18 cellular contexts compared by ENCODE assay signal in the genomic region with DNA sequence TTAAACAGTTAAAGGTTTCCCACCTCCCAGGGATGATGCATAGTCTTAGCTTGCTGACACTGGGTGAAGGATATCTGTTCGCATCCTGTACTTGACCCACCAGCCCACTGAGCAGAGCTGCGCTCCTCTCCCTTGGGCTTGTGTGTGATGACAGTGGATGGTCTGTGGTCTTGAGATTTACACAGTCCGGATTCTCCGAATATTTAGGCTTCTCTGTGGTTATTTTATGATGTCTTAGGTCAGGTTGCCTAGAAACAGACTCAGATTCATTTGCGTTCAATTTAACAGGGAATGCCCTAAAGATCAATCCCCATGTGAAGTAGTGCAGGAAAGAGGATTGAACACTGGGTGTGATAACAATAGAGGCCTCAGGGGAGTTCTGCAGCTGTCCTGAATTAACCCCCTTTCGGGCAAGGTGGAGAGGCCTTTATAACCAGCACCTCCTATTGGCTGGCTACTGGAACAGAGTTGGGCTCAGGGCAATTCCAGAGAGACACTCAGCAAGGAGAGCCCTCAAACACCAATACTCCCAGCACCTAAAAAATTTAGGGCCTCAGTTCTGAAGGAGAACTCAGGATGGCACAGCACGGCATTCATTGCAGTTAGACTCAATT.
DNase-seq lines count a peak whose midpoint lies in the region; ATAC-seq, FAIRE-seq and TF ChIP-seq lines count a peak whose summit lies in the region.
"Had no signal": no experiment of that assay in that cellular context is flagged by ENCODE, and none has a peak within 500 bp of the region (broad histone marks: within the 10 kb centered on the region; RNA-seq: fewer than 3 reads in every experiment).

No MANE protein-coding gene starts in this region.

- POLR2A ChIA-PET in naive thymus-derived CD4-positive, alpha-beta T cell (lab: Charles Lee): no interaction called here

- CTCF ChIA-PET in naive thymus-derived CD4-positive, alpha-beta T cell (lab: Charles Lee): no interaction called here

- H3K36me3 Mint-ChIP-seq in naive thymus-derived CD4-positive, alpha-beta T cell: no peaks in the 10 kb centered on the region
- H3K36me3 Mint-ChIP-seq: activated naive CD8-positive, alpha-beta T cell treated with anti-CD3 and anti-CD28 coated beads, Interleukin-2, amount 10 ng/mL, durations not matched to agents 7 days and 5 days had no signal

- H3K27me3 Mint-ChIP-seq in naive thymus-derived CD4-positive, alpha-beta T cell: no peaks in the 10 kb centered on the region
- H3K27me3 Mint-ChIP-seq: activated CD4-positive, alpha-beta memory T cell treated with anti-CD3 and anti-CD28 coated beads, Interleukin-2, amount 10 ng/mL, durations not matched to agents 7 days and 5 days; activated naive CD8-positive, alpha-beta T cell treated with anti-CD3 and anti-CD28 coated beads, Interleukin-2, amount 10 ng/mL, durations not matched to agents 7 days and 5 days had no signal

- 71 to 73% (median 71%) methylated on average over 7 of the region's 7 CpGs for WGBS in psoas muscle, 3 donors

- no peak overlapping the region for H3K9ac ChIP-seq in NT2/D1 (ENCODE audit: insufficient read length, low read depth)
- H3K9ac ChIP-seq in kidney (ENCODE audit: low read length in 2 of 2): no peak overlapping the region
- H3K9ac ChIP-seq: GM23248 had no signal

- no peak for FAIRE-seq in kidney (lab: Jason Lieb, UNC)

- H3K9me3 Mint-ChIP-seq in naive thymus-derived CD4-positive, alpha-beta T cell: peaks cover 0 to 25% (median 2%) of the 10 kb centered on the region in 11 donors

- no peaks in the 10 kb centered on the region for H3K4me1 Mint-ChIP-seq in naive thymus-derived CD4-positive, alpha-beta T cell
- H3K4me1 Mint-ChIP-seq: activated CD4-positive, alpha-beta memory T cell treated with anti-CD3 and anti-CD28 coated beads, Interleukin-2, amount 10 ng/mL, durations not matched to agents 7 days and 5 days; activated naive CD8-positive, alpha-beta T cell treated with anti-CD3 and anti-CD28 coated beads, Interleukin-2, amount 10 ng/mL, durations not matched to agents 7 days and 5 days had no signal

- ATAC-seq in naive thymus-derived CD4-positive, alpha-beta T cell: no peak
- ATAC-seq in esophagus mucosa (no peak), psoas muscle (no peak)
- ATAC-seq: activated T-cell treated with anti-CD3 and anti-CD28 coated beads, Interleukin-2, amount 50 U/mL, for 4 hours had no signal

- no peak overlapping the region for H3K4me3 Mint-ChIP-seq in naive thymus-derived CD4-positive, alpha-beta T cell
- H3K4me3 Mint-ChIP-seq: activated CD4-positive, alpha-beta memory T cell treated with anti-CD3 and anti-CD28 coated beads, Interleukin-2, amount 10 ng/mL, durations not matched to agents 7 days and 5 days; activated naive CD8-positive, alpha-beta T cell treated with anti-CD3 and anti-CD28 coated beads, Interleukin-2, amount 10 ng/mL, durations not matched to agents 7 days and 5 days; activated T-cell treated with anti-CD3 and anti-CD28 coated beads, Interleukin-2, amount 50 U/mL, for 4 hours had no signal

- H3K27ac ChIP-seq in naive thymus-derived CD4-positive, alpha-beta T cell (ENCODE audit: low read depth, low read length): no peak overlapping the region
- H3K27ac ChIP-seq in psoas muscle: no peak overlapping the region
- no peak overlapping the region for H3K27ac ChIP-seq in kidney (ENCODE audit: low read depth in 2 of 2, low read length in 2 of 2)
- H3K27ac ChIP-seq: GM23248, skin epidermis, suprapubic skin had no signal

- H3K4me1 ChIP-seq in NT2/D1 (ENCODE audit: insufficient read depth, insufficient read length) (no peaks in the 10 kb centered on the region), psoas muscle (no peaks in the 10 kb centered on the region), kidney (ENCODE audit: control insufficient read depth in 1 of 2, insufficient read depth in 1 of 2, low read depth in 1 of 2, low read length in 2 of 2) (no peaks in the 10 kb centered on the region)
- no peaks in the 10 kb centered on the region for H3K4me1 ChIP-seq in naive thymus-derived CD4-positive, alpha-beta T cell (ENCODE audit: control insufficient read depth in 2 of 2, insufficient read depth in 2 of 2, low read length in 2 of 2)
- H3K4me1 ChIP-seq: suprapubic skin had no signal

- H3K36me3 ChIP-seq in NT2/D1 (ENCODE audit: insufficient read depth, insufficient read length, low read length) (no peaks in the 10 kb centered on the region), psoas muscle (ENCODE audit: insufficient read depth in 1 of 2, low read depth in 1 of 2) (no peaks in the 10 kb centered on the region), kidney (ENCODE audit: control insufficient read depth in 1 of 2, insufficient read depth in 2 of 2, low read length in 2 of 2) (no peaks in the 10 kb centered on the region)
- no peaks in the 10 kb centered on the region for H3K36me3 ChIP-seq in naive thymus-derived CD4-positive, alpha-beta T cell (ENCODE audit: control insufficient read depth in 2 of 3, insufficient read depth in 3 of 3, low read length in 3 of 3)
- H3K36me3 ChIP-seq: suprapubic skin had no signal

- DNase-seq in ELF-1 (ENCODE audit: low read depth, low spot score) (peak; percentile 31), NT2/D1 (ENCODE audit: low read depth, low spot score) (peak; percentile 1), fibroblast of pulmonary artery (ENCODE audit: low read depth) (peak; percentile 3), renal cortical epithelial cell (ENCODE audit: low read depth) (peak; percentile 75), psoas muscle (no peak), kidney (no peak)
- no peak for DNase-seq in naive thymus-derived CD4-positive, alpha-beta T cell
- DNase-seq: activated CD4-positive, alpha-beta memory T cell treated with anti-CD3 and anti-CD28 coated beads, Interleukin-2, amount 10 ng/mL, durations not matched to agents 7 days and 5 days; activated naive CD8-positive, alpha-beta T cell treated with anti-CD3 and anti-CD28 coated beads, Interleukin-2, amount 10 ng/mL, durations not matched to agents 7 days and 5 days; activated T-cell treated with anti-CD3 and anti-CD28 coated beads, Interleukin-2, amount 50 U/mL, for 4 hours; effector CD8-positive, alpha-beta T cell; GM23248; NCI-H2171; NCI-H774; RPMI8226 had no signal

- TF ChIP-seq CTCF in fibroblast of pulmonary artery (IDR thresholded peaks at IDR 0.05; ENCODE audit: low read length, missing control alignments) (no peak), psoas muscle (IDR thresholded peaks at IDR 0.05) (no peak), kidney (IDR thresholded peaks at IDR 0.05; ENCODE audit: borderline replicate concordance, extremely low read depth, insufficient read depth) (no peak)

- H3K9me3 ChIP-seq in NT2/D1 (ENCODE audit: insufficient read depth, low read length) (no peaks in the 10 kb centered on the region), psoas muscle (no peaks in the 10 kb centered on the region), kidney (ENCODE audit: control insufficient read depth in 1 of 2, low read length in 2 of 2) (no peaks in the 10 kb centered on the region)
- no peaks in the 10 kb centered on the region for H3K9me3 ChIP-seq in naive thymus-derived CD4-positive, alpha-beta T cell (ENCODE audit: control insufficient read depth in 2 of 3, low read length in 3 of 3)
- H3K9me3 ChIP-seq: suprapubic skin had no signal

- no peaks in the 10 kb centered on the region for H3K27me3 ChIP-seq in NT2/D1 (ENCODE audit: insufficient read depth, insufficient read length)
- no peaks in the 10 kb centered on the region for H3K27me3 ChIP-seq in naive thymus-derived CD4-positive, alpha-beta T cell (ENCODE audit: control insufficient read depth in 2 of 2, insufficient read depth in 2 of 2, low read length in 2 of 2)
- H3K27me3 ChIP-seq in psoas muscle (ENCODE audit: insufficient read depth in 3 of 3, low read length in 2 of 3): no peaks in the 10 kb centered on the region
- H3K27me3 ChIP-seq: suprapubic skin had no signal

- no peak overlapping the region for H3K4me3 ChIP-seq in NT2/D1 (ENCODE audit: insufficient read length, low read depth)
- no peak overlapping the region for H3K4me3 ChIP-seq in fibroblast of pulmonary artery (replicated peaks; ENCODE audit: low read depth, low read length)
- no peak overlapping the region for H3K4me3 ChIP-seq in naive thymus-derived CD4-positive, alpha-beta T cell (ENCODE audit: low read length)
- H3K4me3 ChIP-seq in psoas muscle: no peak overlapping the region
- no peak overlapping the region for H3K4me3 ChIP-seq in kidney (ENCODE audit: low read length in 2 of 2)
- H3K4me3 ChIP-seq: GM23248, skin epidermis, suprapubic skin had no signal

- no peak overlapping the region for H3K27ac Mint-ChIP-seq in naive thymus-derived CD4-positive, alpha-beta T cell
- H3K27ac Mint-ChIP-seq: activated CD4-positive, alpha-beta memory T cell treated with anti-CD3 and anti-CD28 coated beads, Interleukin-2, amount 10 ng/mL, durations not matched to agents 7 days and 5 days; activated naive CD8-positive, alpha-beta T cell treated with anti-CD3 and anti-CD28 coated beads, Interleukin-2, amount 10 ng/mL, durations not matched to agents 7 days and 5 days had no signal

- intact Hi-C loops in naive thymus-derived CD4-positive, alpha-beta T cell (cut with micrococcal nuclease): no loop called here
- intact Hi-C loops in psoas muscle (cut with DNase I) (no loop called here), kidney (cut with DNase I) (no loop called here)

Comparison
In these comparisons a context has a peak if more than half of its experiments do, and no peak if none do; other contexts are left out.
1. DNase-seq: peak in ELF-1 (single experiment), NT2/D1 (single experiment), fibroblast of pulmonary artery (single experiment) and renal cortical epithelial cell (single experiment); none in naive thymus-derived CD4-positive, alpha-beta T cell (0 of 9), psoas muscle (0 of 2) and kidney (single experiment).